8 cellular contexts compared by ENCODE assay signal in genomic region chr3:157572559-157573270, GRCh38.
DNase-seq lines count a peak whose midpoint lies in the region; ATAC-seq, FAIRE-seq and TF ChIP-seq lines count a peak whose summit lies in the region.

No MANE protein-coding gene starts in this region.

- H3K4me1 ChIP-seq in GM12878 (ENCODE audit: control insufficient read depth, insufficient read depth, low read length) (no peaks in the 10 kb centered on the region), transverse colon (no peaks in the 10 kb centered on the region)

- H3K36me3 ChIP-seq in GM12878 (ENCODE audit: control insufficient read depth in 2 of 2, insufficient read depth in 2 of 2, low read length in 1 of 2): no peaks in the 10 kb centered on the region
- no peaks in the 10 kb centered on the region for H3K36me3 ChIP-seq in transverse colon

- no peak for TF ChIP-seq POLR2A in GM12878 (IDR thresholded peaks at IDR 0.05; ENCODE audit: low read depth, low read length)
- TF ChIP-seq POLR2A in transverse colon (IDR thresholded peaks at IDR 0.05): no peak

- CTCF ChIA-PET in GM12878 (lab: Yijun Ruan, JAX): interaction anchor here (0.8 to 4.7 kb wide), 28 partner anchors 9 to 1190 kb away, joined by 3 to 181 read pairs (median 4); no protein-coding TSS in a partner anchor

- no peak overlapping the region for H3K27ac ChIP-seq in GM12878 (ENCODE audit: control insufficient read depth, insufficient read depth)
- no peak overlapping the region for H3K27ac ChIP-seq in transverse colon

- SMC1A ChIA-PET in GM12878 (lab: Charles Lee; ENCODE audit: uncharacterized antibody, unreplicated experiment): interaction anchor here (0.5 to 3.4 kb wide), 11 partner anchors 13 to 1424 kb away, joined by 3 to 78 read pairs (median 3); no protein-coding TSS in a partner anchor

- H3K79me2 ChIP-seq in GM12878 (ENCODE audit: control insufficient read depth, insufficient read depth, low read length): no peaks in the 10 kb centered on the region

- intact Hi-C loops in GM12878 (cut with micrococcal nuclease; ENCODE audit: unreplicated experiment) (loop anchor here (1.0 kb wide), 1 partner anchor 40 kb away; no protein-coding TSS in a partner anchor), transverse colon (cut with DNase I; ENCODE audit: low total_unique reads) (loop anchor here (2.0 kb wide), 1 partner anchor 40 kb away; no protein-coding TSS in a partner anchor)

- FAIRE-seq in D721Med (lab: Jason Lieb, UNC): no peak
- peak; percentile 51 for FAIRE-seq in GM19239 (lab: Jason Lieb, UNC)
- peak; percentile 85 for FAIRE-seq in GM12878 (lab: Jason Lieb, UNC)
- FAIRE-seq in islet of Langerhans (lab: Jason Lieb, UNC): peak; percentile 60

- no peaks in the 10 kb centered on the region for H4K20me1 ChIP-seq in GM12878 (ENCODE audit: control insufficient read depth, insufficient read depth)

- 44% methylated on average over 8 of the region's 8 CpGs for WGBS in GM12878 (ENCODE audit: insufficient coverage, insufficient replicate concordance, low lambda C conversion rate, missing lambda C conversion rate)
- 47 to 64% methylated on average over 5 to 8 of the region's 8 CpGs for WGBS in transverse colon (ENCODE audit: low coverage in 1 of 2), 2 donors

- ATAC-seq in HG03378 (IDR thresholded peaks at IDR 0.05; ENCODE audit: unreplicated experiment) (peak; percentile 63), GM12878 (peak; percentile 91)

- H3K4me3 ChIP-seq in GM12878: no peak overlapping the region
- no peak overlapping the region for H3K4me3 ChIP-seq in transverse colon

- H3K27me3 ChIP-seq in GM12878 (replicated peaks in 1 of 2; ENCODE audit: control insufficient read depth in 2 of 2, insufficient read depth in 2 of 2, low read length in 1 of 2) (peaks cover 0 to 3% of the 10 kb centered on the region in 2 experiments; a peak in 1 of 4 replicates), transverse colon (no peaks in the 10 kb centered on the region)

- peak; percentile 53 for TF ChIP-seq CTCF in D721Med (IDR thresholded peaks at IDR 0.05; ENCODE audit: insufficient read depth, missing control alignments)
- peak; percentile 62 to 68 (median 65) for TF ChIP-seq CTCF in GM12878 (IDR thresholded peaks at IDR 0.05 in 2 of 3, conservative IDR thresholded peaks at IDR 0.05 in 1 of 3; ENCODE audit: control insufficient read depth in 2 of 3, extremely low read depth in 1 of 3, insufficient read depth in 1 of 3, low read depth in 3 of 3, low read length in 3 of 3)
- peak; percentile 64 to 76 (median 72) for TF ChIP-seq CTCF in transverse colon (IDR thresholded peaks at IDR 0.05)

- H3K9me3 ChIP-seq in GM12878 (replicated peaks; ENCODE audit: control insufficient read depth, insufficient read depth, low read length) (no peaks in the 10 kb centered on the region), transverse colon (no peaks in the 10 kb centered on the region)

- POLR2A ChIA-PET in GM12878 (lab: Charles Lee): no interaction called here

- no peak for DNase-seq in D721Med (ENCODE audit: insufficient read length, low spot score)
- peak; percentile 13 for DNase-seq in GM19239 (ENCODE audit: insufficient read length, low spot score)
- peak; percentile 51 to 78 for DNase-seq in NCI-H446 (lab: John Stamatoyannopoulos, UW)
- DNase-seq in GM12878 (ENCODE audit: low read depth, low spot score): no peak
- DNase-seq in transverse colon: peak; percentile 14
- DNase-seq in GOT3 (lab: John Stamatoyannopoulos, UW): no peak

- RAD21 ChIA-PET in GM12878 (lab: Charles Lee; ENCODE audit: unreplicated experiment): interaction anchor here (0.8 to 3.1 kb wide), 5 partner anchors 31 to 397 kb away, joined by 3 to 56 read pairs (median 3); no protein-coding TSS in a partner anchor

- H3K9ac ChIP-seq in GM12878 (ENCODE audit: control insufficient read depth, insufficient read depth, low read length): no peak overlapping the region

- peak; percentile 62 for TF ChIP-seq RAD21 in GM12878 (IDR thresholded peaks at IDR 0.05; ENCODE audit: insufficient read depth, low read depth, low read length)

- in situ Hi-C loops in GM12878 (cut with MboI): no loop called here
- in situ Hi-C loops in transverse colon (cut with MboI; ENCODE audit: low pct_ligation_motif_present in 1 of 4, low pct_unique_long_range_greater_than_20kb in 1 of 4, low sequenced_read_pairs in 3 of 4): no loop called here

- BruUV-seq in GM12878 (replicated peaks; lab: Mats Ljungman, UMichigan): no TSS peak

- no peak overlapping the region for H2AFZ ChIP-seq in GM12878 (ENCODE audit: control insufficient read depth, low read depth, low read length)

- H3K4me2 ChIP-seq in GM12878 (ENCODE audit: control insufficient read depth, insufficient read depth): no peak overlapping the region

- TF ChIP-seq EP300 in GM12878 (IDR thresholded peaks at IDR 0.05; ENCODE audit: borderline replicate concordance in 1 of 2, control insufficient read depth in 1 of 2, low read depth in 2 of 2, low read length in 2 of 2): no peak
- TF ChIP-seq EP300 in transverse colon (IDR thresholded peaks at IDR 0.05; ENCODE audit: low read depth): no peak

TF ChIP-seq in GM12878, 131 proteins besides CTCF, POLR2A, EP300 and RAD21:
- TF ChIP-seq SUZ12 (IDR thresholded peaks at IDR 0.05; ENCODE audit: unreplicated experiment) (no peak), ZBTB40 (IDR thresholded peaks at IDR 0.05; ENCODE audit: borderline replicate concordance) (no peak), ZNF274 (IDR thresholded peaks at IDR 0.05; ENCODE audit: insufficient read depth, insufficient read length) (no peak), CREB1 (IDR thresholded peaks at IDR 0.05; ENCODE audit: low read depth) (no peak), SMC3 (IDR thresholded peaks at IDR 0.05; ENCODE audit: borderline replicate concordance, low read length) (peak; percentile 75), YBX1 (IDR thresholded peaks at IDR 0.05) (no peak), KDM1A (IDR thresholded peaks at IDR 0.05; ENCODE audit: borderline replicate concordance) (no peak), YY1 (IDR thresholded peaks at IDR 0.05; ENCODE audit: low read depth, low read length) (peak; percentile 67), HDGF (IDR thresholded peaks at IDR 0.05) (no peak)
- TF ChIP-seq, protein P1, sequence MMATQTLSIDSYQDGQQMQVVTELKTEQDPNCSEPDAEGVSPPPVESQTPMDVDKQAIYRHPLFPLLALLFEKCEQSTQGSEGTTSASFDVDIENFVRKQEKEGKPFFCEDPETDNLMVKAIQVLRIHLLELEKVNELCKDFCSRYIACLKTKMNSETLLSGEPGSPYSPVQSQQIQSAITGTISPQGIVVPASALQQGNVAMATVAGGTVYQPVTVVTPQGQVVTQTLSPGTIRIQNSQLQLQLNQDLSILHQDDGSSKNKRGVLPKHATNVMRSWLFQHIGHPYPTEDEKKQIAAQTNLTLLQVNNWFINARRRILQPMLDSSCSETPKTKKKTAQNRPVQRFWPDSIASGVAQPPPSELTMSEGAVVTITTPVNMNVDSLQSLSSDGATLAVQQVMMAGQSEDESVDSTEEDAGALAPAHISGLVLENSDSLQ (IDR thresholded peaks at IDR 0.05): no peak
- TF ChIP-seq, protein P2, sequence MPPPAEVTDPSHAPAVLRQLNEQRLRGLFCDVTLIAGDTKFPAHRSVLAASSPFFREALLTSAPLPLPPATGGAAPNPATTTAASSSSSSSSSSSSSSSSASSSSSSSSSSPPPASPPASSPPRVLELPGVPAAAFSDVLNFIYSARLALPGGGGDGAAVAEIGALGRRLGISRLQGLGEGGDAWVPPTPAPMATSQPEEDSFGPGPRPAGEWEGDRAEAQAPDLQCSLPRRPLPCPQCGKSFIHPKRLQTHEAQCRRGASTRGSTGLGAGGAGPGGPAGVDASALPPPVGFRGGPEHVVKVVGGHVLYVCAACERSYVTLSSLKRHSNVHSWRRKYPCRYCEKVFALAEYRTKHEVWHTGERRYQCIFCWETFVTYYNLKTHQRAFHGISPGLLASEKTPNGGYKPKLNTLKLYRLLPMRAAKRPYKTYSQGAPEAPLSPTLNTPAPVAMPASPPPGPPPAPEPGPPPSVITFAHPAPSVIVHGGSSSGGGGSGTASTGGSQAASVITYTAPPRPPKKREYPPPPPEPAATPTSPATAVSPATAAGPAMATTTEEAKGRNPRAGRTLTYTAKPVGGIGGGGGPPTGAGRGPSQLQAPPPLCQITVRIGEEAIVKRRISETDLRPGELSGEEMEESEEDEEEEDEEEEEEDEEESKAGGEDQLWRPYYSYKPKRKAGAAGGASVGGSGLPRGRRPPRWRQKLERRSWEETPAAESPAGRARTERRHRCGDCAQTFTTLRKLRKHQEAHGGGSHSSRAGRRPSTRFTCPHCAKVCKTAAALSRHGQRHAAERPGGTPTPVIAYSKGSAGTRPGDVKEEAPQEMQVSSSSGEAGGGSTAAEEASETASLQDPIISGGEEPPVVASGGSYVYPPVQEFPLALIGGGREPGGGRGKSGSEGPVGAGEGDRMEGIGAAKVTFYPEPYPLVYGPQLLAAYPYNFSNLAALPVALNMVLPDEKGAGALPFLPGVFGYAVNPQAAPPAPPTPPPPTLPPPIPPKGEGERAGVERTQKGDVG (CRISPR knock-in tag; IDR thresholded peaks at IDR 0.05): no peak
TF ChIP-seq in GM12878: peak in this region for 2.

Comparison
In these comparisons a context has a peak if more than half of its experiments do, and no peak if none do; other contexts are left out.
1. DNase-seq: peak in GM19239 (single experiment), NCI-H446 (2 of 2) and transverse colon (single experiment); none in D721Med (single experiment), GM12878 (single experiment) and GOT3 (single experiment).
2. Peak in every context shown above with its lines, with median percentiles within 50 percentile points of each other: CTCF ChIP-seq.